24 cellular contexts compared by ENCODE assay signal in the genomic region with DNA sequence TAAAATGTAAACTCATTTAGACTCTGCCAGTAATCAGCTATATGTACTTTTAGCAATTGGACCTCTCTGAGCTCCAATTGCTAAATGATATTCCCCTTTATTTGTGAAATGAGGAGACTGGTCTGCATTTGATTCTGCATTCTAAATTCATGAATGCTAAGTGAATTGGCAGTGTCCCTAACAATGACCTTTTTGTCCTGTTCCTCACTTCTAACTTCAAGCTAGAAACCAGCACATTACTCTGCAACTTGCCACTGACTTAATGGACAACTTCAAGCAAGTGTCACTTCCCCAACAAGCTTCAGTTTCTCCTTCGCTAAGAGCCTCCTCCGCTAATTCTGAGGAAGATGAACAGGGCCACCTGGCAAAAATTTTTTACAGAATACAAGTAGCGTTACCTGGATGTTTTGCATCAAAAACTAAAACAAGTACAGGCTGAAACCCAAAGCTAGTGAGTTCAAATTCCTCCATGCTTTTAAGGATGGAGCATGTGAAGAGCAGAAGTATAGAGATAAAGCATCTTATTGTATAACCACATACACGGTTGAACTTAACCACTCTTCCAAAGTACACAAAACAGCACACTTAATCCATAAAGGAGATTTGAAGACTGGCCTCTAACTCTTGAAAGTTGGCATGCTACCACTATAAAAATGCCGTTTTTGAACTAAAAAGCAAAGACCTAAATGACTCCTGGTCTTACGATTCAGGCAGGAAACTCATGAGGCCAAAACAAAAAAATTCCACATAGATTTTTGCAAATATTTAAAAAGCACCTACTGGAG.
DNase-seq lines count a peak whose midpoint lies in the region; ATAC-seq, FAIRE-seq and TF ChIP-seq lines count a peak whose summit lies in the region.
"Had no signal": no experiment of that assay in that cellular context is flagged by ENCODE, and none has a peak within 500 bp of the region (broad histone marks: within the 10 kb centered on the region; RNA-seq: fewer than 3 reads in every experiment).

No MANE protein-coding gene starts in this region.

- H3K27me3 ChIP-seq in astrocyte (ENCODE audit: insufficient read depth, low read length) (no peaks in the 10 kb centered on the region), subcutaneous abdominal adipose tissue (ENCODE audit: control insufficient read depth in 5 of 5, insufficient read depth in 4 of 5, low read length in 5 of 5) (no peaks in the 10 kb centered on the region)
- H3K27me3 ChIP-seq: stomach had no signal

- no peak overlapping the region for H3K27ac ChIP-seq in astrocyte (ENCODE audit: low read depth, low read length)
- peak overlapping the region; percentile 34 for H3K27ac ChIP-seq in subcutaneous abdominal adipose tissue (ENCODE audit: low read depth, low read length)
- H3K27ac ChIP-seq: KMS-11, PC-9, stomach had no signal

- H3K4me3 ChIP-seq in astrocyte (ENCODE audit: insufficient read depth, low read depth, low read length) (no peak overlapping the region), subcutaneous abdominal adipose tissue (ENCODE audit: low read depth in 1 of 5, low read length in 5 of 5) (no peak overlapping the region)
- H3K4me3 ChIP-seq: PC-9, stomach had no signal

- H3K9ac ChIP-seq in astrocyte (ENCODE audit: low read length), result no peak overlapping the region
- no peak overlapping the region for H3K9ac ChIP-seq in subcutaneous abdominal adipose tissue (ENCODE audit: low read length in 5 of 5)
- H3K9ac ChIP-seq: KMS-11 had no signal

- H3K36me3 ChIP-seq in astrocyte (ENCODE audit: insufficient read depth, low read length) (no peaks in the 10 kb centered on the region), subcutaneous abdominal adipose tissue (ENCODE audit: control insufficient read depth in 5 of 5, insufficient read depth in 5 of 5, low read length in 5 of 5) (no peaks in the 10 kb centered on the region)
- H3K36me3 ChIP-seq: stomach had no signal

- peaks cover 2% of the 10 kb centered on the region for H3K9me3 Mint-ChIP-seq in HFFc6
- H3K9me3 Mint-ChIP-seq in astrocyte (ENCODE audit: unreplicated experiment), result peaks cover under 1% of the 10 kb centered on the region
- H3K9me3 Mint-ChIP-seq: H9 had no signal

- H3K4me2 ChIP-seq in astrocyte (ENCODE audit: low read length), result no peak overlapping the region
- H3K4me2 ChIP-seq: KMS-11, PC-9 had no signal

- peak; percentile 47 for FAIRE-seq in astrocyte (lab: Jason Lieb, UNC)
- FAIRE-seq: D721Med, frontal cortex, TTC549 had no signal

- peaks cover 91% of the 10 kb centered on the region for H3K4me1 Mint-ChIP-seq in HFFc6 (ENCODE audit: low read depth)
- peaks cover 75% of the 10 kb centered on the region for H3K4me1 Mint-ChIP-seq in astrocyte (ENCODE audit: low read depth, unreplicated experiment)
- H3K4me1 Mint-ChIP-seq: CD14-positive monocyte; central memory CD8-positive, alpha-beta T cell; memory B cell; naive thymus-derived CD4-positive, alpha-beta T cell had no signal

- peaks cover 5% of the 10 kb centered on the region for H3K36me3 Mint-ChIP-seq in HFFc6 (ENCODE audit: low read depth)
- peaks cover under 1% of the 10 kb centered on the region for H3K36me3 Mint-ChIP-seq in astrocyte (ENCODE audit: low read depth, unreplicated experiment)
- H3K36me3 Mint-ChIP-seq: CD14-positive monocyte; memory B cell; naive thymus-derived CD4-positive, alpha-beta T cell had no signal

- H3K4me1 ChIP-seq in astrocyte (ENCODE audit: insufficient read depth, low read length) (peaks cover 33% of the 10 kb centered on the region), subcutaneous abdominal adipose tissue (ENCODE audit: control insufficient read depth in 5 of 5, insufficient read depth in 5 of 5, low read length in 5 of 5) (peaks cover 0 to 47% (median 35%) of the 10 kb centered on the region in 5 donors)

- no peak overlapping the region for H2AFZ ChIP-seq in astrocyte (ENCODE audit: low read depth, low read length)
- H2AFZ ChIP-seq: PC-9 had no signal

- no peak for ATAC-seq in GM18870 (IDR thresholded peaks at IDR 0.05; ENCODE audit: unreplicated experiment)
- ATAC-seq: naive thymus-derived CD4-positive, alpha-beta T cell had no signal

- TF ChIP-seq CTCF in HFFc6 (IDR thresholded peaks at IDR 0.05) (no peak), astrocyte (IDR thresholded peaks at IDR 0.05; ENCODE audit: insufficient read depth, low read depth, low read length) (no peak)

- H3K27me3 Mint-ChIP-seq in HFFc6 (ENCODE audit: insufficient read depth), result no peaks in the 10 kb centered on the region
- H3K27me3 Mint-ChIP-seq in astrocyte (ENCODE audit: low read depth, unreplicated experiment), result no peaks in the 10 kb centered on the region
- H3K27me3 Mint-ChIP-seq: central memory CD8-positive, alpha-beta T cell; memory B cell; naive thymus-derived CD4-positive, alpha-beta T cell had no signal

- DNase-seq in HFFc6 (no peak), astrocyte (ENCODE audit: low read depth) (no peak), inferior parietal cortex (ENCODE audit: extremely low spot score) (peak; percentile 56), D341Med (ENCODE audit: low spot score) (no peak), SKM-1 (lab: John Stamatoyannopoulos, UW; ENCODE audit: unreplicated experiment) (no peak)
- DNase-seq: activated CD4-positive, alpha-beta T cell treated with anti-CD3 and anti-CD28 coated beads for 4 hours; activated naive CD4-positive, alpha-beta T cell treated with anti-CD3 and anti-CD28 coated beads, Interleukin-2, amount 50 U/mL, for 16 hours; H9; naive thymus-derived CD4-positive, alpha-beta T cell; NCI-H2029; PC-9; right cardiac atrium; SHP77; stimulated activated CD4-positive, alpha-beta T cell treated with anti-CD3 and anti-CD28 coated beads, Interleukin-15, amount 100 ng/mL, for 24 hours; stomach had no signal

- H3K4me3 Mint-ChIP-seq in HFFc6 (peak overlapping the region; percentile 73), astrocyte (ENCODE audit: unreplicated experiment) (no peak overlapping the region)
- H3K4me3 Mint-ChIP-seq: CD14-positive monocyte; central memory CD8-positive, alpha-beta T cell; H9; memory B cell; naive thymus-derived CD4-positive, alpha-beta T cell had no signal

- no peaks in the 10 kb centered on the region for H3K79me2 ChIP-seq in astrocyte (ENCODE audit: insufficient read depth, low read length)

- H3K9me3 ChIP-seq in astrocyte (ENCODE audit: insufficient read depth, low read depth, low read length), result no peaks in the 10 kb centered on the region
- H3K9me3 ChIP-seq in subcutaneous abdominal adipose tissue (ENCODE audit: control insufficient read depth in 5 of 5, low read length in 5 of 5), result no peaks in the 10 kb centered on the region
- H3K9me3 ChIP-seq: stomach had no signal

- no peaks in the 10 kb centered on the region for H4K20me1 ChIP-seq in astrocyte (ENCODE audit: insufficient read depth, low read length)

- H3K27ac Mint-ChIP-seq in HFFc6 (peak overlapping the region; percentile 76), astrocyte (ENCODE audit: unreplicated experiment) (no peak overlapping the region)
- H3K27ac Mint-ChIP-seq: CD14-positive monocyte; H9; memory B cell; naive thymus-derived CD4-positive, alpha-beta T cell had no signal
